ENCODE assay signal across 15 cellular contexts in genomic region chr6:90993771-90994170, GRCh38.
"Had no signal": no experiment of that assay in that cellular context is flagged by ENCODE, and none has a peak within 500 bp of the region (broad histone marks: within the 10 kb centered on the region; RNA-seq: fewer than 3 reads in every experiment).

No MANE protein-coding gene starts in this region.

- H3K4me3 Mint-ChIP-seq: activated CD4-positive, alpha-beta memory T cell treated with anti-CD3 and anti-CD28 coated beads for 36 hours; activated naive CD8-positive, alpha-beta T cell; neural crest cell; stimulated activated naive B cell treated with anti-CD40 and anti-IgM and Interleukin-4, amounts not matched to agents 10 μg/mL and 1 μg/mL and 100 μg/mL, for 72 hours; type B pancreatic cell had no signal

- H3K27ac ChIP-seq: heart right ventricle, ovary, skin epidermis had no signal

- H3K9me3 Mint-ChIP-seq: activated CD4-positive, alpha-beta memory T cell treated with anti-CD3 and anti-CD28 coated beads for 36 hours; stimulated activated naive B cell treated with anti-CD40 and anti-IgM and Interleukin-4, amounts not matched to agents 10 μg/mL and 1 μg/mL and 100 μg/mL, for 72 hours had no signal

- H3K36me3 Mint-ChIP-seq: activated CD4-positive, alpha-beta memory T cell treated with anti-CD3 and anti-CD28 coated beads for 36 hours; activated naive CD8-positive, alpha-beta T cell; stimulated activated naive B cell treated with anti-CD40 and anti-IgM and Interleukin-4, amounts not matched to agents 10 μg/mL and 1 μg/mL and 100 μg/mL, for 72 hours; type B pancreatic cell had no signal

- ATAC-seq: heart right ventricle; left ventricle myocardium superior; stimulated activated naive B cell treated with anti-CD40 and anti-IgM and Interleukin-4, amounts not matched to agents 10 μg/mL and 1 μg/mL and 100 μg/mL, for 72 hours had no signal

- DNase-seq: activated CD4-positive, alpha-beta memory T cell treated with anti-CD3 and anti-CD28 coated beads for 36 hours; activated CD4-positive, CD25-positive, alpha-beta regulatory T cell treated with anti-CD3 and anti-CD28 coated beads, Interleukin-2, amount 50 U/mL, for 72 hours; activated gamma-delta T cell; activated T-cell treated with anti-CD3 and anti-CD28 coated beads, Interleukin-2, amount 50 U/mL, for 48 hours; amygdala; heart right ventricle; left ventricle myocardium superior; ovary; stimulated activated naive B cell treated with anti-CD40 and anti-IgM and Interleukin-4, amounts not matched to agents 10 μg/mL and 1 μg/mL and 100 μg/mL, for 72 hours had no signal

- H3K27me3 Mint-ChIP-seq: activated CD4-positive, alpha-beta memory T cell treated with anti-CD3 and anti-CD28 coated beads for 36 hours; activated naive CD8-positive, alpha-beta T cell; stimulated activated naive B cell treated with anti-CD40 and anti-IgM and Interleukin-4, amounts not matched to agents 10 μg/mL and 1 μg/mL and 100 μg/mL, for 72 hours; type B pancreatic cell had no signal

- H3K36me3 ChIP-seq: heart right ventricle, ovary had no signal

- H3K4me1 Mint-ChIP-seq: neural crest cell; stimulated activated naive B cell treated with anti-CD40 and anti-IgM and Interleukin-4, amounts not matched to agents 10 μg/mL and 1 μg/mL and 100 μg/mL, for 72 hours had no signal

- H3K9me3 ChIP-seq: heart right ventricle, ovary had no signal

- H3K4me1 ChIP-seq: heart right ventricle had no signal

- H3K27me3 ChIP-seq: heart right ventricle, ovary had no signal

- H3K27ac Mint-ChIP-seq: activated CD4-positive, alpha-beta memory T cell treated with anti-CD3 and anti-CD28 coated beads for 36 hours; activated naive CD8-positive, alpha-beta T cell; stimulated activated naive B cell treated with anti-CD40 and anti-IgM and Interleukin-4, amounts not matched to agents 10 μg/mL and 1 μg/mL and 100 μg/mL, for 72 hours; type B pancreatic cell had no signal

- H3K4me3 ChIP-seq: heart right ventricle, ovary, skin epidermis had no signal

- FAIRE-seq: frontal cortex, islet of Langerhans had no signal
